7 cellular contexts compared by ENCODE assay signal in the genomic region with DNA sequence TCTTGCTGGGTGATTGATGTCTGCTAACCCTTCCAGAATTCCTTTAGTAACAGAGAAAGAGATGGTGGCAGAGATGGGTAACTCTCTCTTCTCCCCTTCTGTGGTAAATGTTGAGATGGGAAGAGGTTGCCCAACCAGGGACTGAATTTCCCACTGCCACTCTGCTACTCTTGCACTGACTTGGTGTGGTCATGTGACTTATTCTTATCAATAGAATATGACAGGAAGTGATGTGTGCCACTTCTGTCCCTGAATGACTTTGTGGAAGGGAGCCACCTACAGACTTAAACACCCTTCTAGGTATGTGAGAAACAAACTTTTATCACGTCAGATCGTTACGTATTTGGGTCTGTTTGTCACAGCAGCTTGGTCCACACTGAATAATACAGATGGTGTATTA.
"Had no signal": no experiment of that assay in that cellular context is flagged by ENCODE, and none has a peak within 500 bp of the region (broad histone marks: within the 10 kb centered on the region; RNA-seq: fewer than 3 reads in every experiment).

No MANE protein-coding gene starts in this region.

- DNase-seq: IMR-90, KBM-7, KG1 had no signal

- FAIRE-seq: HepG2, HTR-8/SVneo had no signal

- ATAC-seq: HepG2 had no signal

- H3K9ac ChIP-seq: KMS-11 had no signal

- H3K27ac ChIP-seq: HL-60, KMS-11 had no signal

- H3K4me2 ChIP-seq: KMS-11 had no signal
